8 cellular contexts compared by ENCODE assay signal in the genomic region with DNA sequence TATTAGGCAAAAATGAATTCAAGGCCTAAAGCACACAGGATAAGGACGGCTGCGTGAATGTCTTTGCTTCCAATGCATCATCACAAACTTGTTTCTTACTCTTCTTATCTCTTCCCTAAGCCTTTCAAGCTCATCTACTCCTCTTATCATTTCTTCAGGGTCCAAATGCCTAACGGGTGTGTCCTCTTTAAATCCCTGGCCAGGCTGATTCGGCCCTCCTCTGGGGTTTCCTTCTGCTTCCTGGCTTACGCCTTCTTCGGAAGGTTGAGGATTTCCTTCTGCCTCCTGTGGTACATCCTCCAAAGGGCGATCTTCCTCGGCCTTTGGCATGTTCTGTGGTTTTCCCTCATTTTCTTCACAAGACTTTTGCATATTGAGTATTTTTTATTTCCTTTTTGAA. TPM values are rescaled to one million over a fixed set of nuclear protein-coding genes. Genes with fewer than 3 reads are reported as not detected.
DNase-seq lines count a peak whose midpoint lies in the region; ATAC-seq, FAIRE-seq and TF ChIP-seq lines count a peak whose summit lies in the region.

No MANE protein-coding gene starts in this region.

- H3K4me1 ChIP-seq in BE2C (no peaks in the 10 kb centered on the region), endocrine pancreas (ENCODE audit: control insufficient read depth, insufficient read depth, low read length) (no peaks in the 10 kb centered on the region)

- no peak for TF ChIP-seq POLR2A in GM12891 (IDR thresholded peaks at IDR 0.05; ENCODE audit: low read depth, low read length)

- no peaks in the 10 kb centered on the region for H3K9me3 Mint-ChIP-seq in natural killer cell treated with Interleukin-12 subunit alpha and Interleukin-12 subunit beta and Interleukin-15 and Interleukin-18, amount 100 ng/mL, for 72 hours

- H3K27ac Mint-ChIP-seq in natural killer cell treated with Interleukin-12 subunit alpha and Interleukin-12 subunit beta and Interleukin-15 and Interleukin-18, amount 100 ng/mL, for 72 hours: peak overlapping the region; percentile 94 to 95

- ATAC-seq in natural killer cell treated with Interleukin-12 subunit alpha and Interleukin-12 subunit beta and Interleukin-15 and Interleukin-18, amount 100 ng/mL, for 72 hours: no peak
- ATAC-seq in HG03159 (IDR thresholded peaks at IDR 0.05; ENCODE audit: unreplicated experiment): no peak
- ATAC-seq in GM19452 (IDR thresholded peaks at IDR 0.05; ENCODE audit: unreplicated experiment): no peak

- H3K9me3 ChIP-seq in BE2C (no peaks in the 10 kb centered on the region), endocrine pancreas (ENCODE audit: control insufficient read depth, low read length) (no peaks in the 10 kb centered on the region)

- H3K36me3 ChIP-seq in BE2C: no peaks in the 10 kb centered on the region
- no peaks in the 10 kb centered on the region for H3K36me3 ChIP-seq in endocrine pancreas (ENCODE audit: control insufficient read depth, insufficient read depth, low read length)

- H3K4me3 Mint-ChIP-seq in natural killer cell treated with Interleukin-12 subunit alpha and Interleukin-12 subunit beta and Interleukin-15 and Interleukin-18, amount 100 ng/mL, for 72 hours: peak overlapping the region; percentile 98

- H3K9ac ChIP-seq in endocrine pancreas (ENCODE audit: control insufficient read depth, insufficient read depth, low read length): peak overlapping the region; percentile 13

- H3K4me3 ChIP-seq in BE2C (ENCODE audit: low read depth, low read length) (peak overlapping the region; percentile 79), endocrine pancreas (ENCODE audit: control insufficient read depth, insufficient read depth, low read length) (peak overlapping the region; percentile 64)

- H3K27me3 ChIP-seq in BE2C (no peaks in the 10 kb centered on the region), endocrine pancreas (ENCODE audit: control insufficient read depth, insufficient read depth, low read length) (no peaks in the 10 kb centered on the region)

- TF ChIP-seq CTCF in BE2C (IDR thresholded peaks at IDR 0.05; ENCODE audit: low read depth, low read length): no peak

- FAIRE-seq in GM12891 (lab: Jason Lieb, UNC): no peak

- peaks cover 0 to 4% of the 10 kb centered on the region in 2 donors for H3K27me3 Mint-ChIP-seq in natural killer cell treated with Interleukin-12 subunit alpha and Interleukin-12 subunit beta and Interleukin-15 and Interleukin-18, amount 100 ng/mL, for 72 hours

- no peaks in the 10 kb centered on the region for H3K36me3 Mint-ChIP-seq in natural killer cell treated with Interleukin-12 subunit alpha and Interleukin-12 subunit beta and Interleukin-15 and Interleukin-18, amount 100 ng/mL, for 72 hours

- DNase-seq in BE2C (no peak), OCI-M1 (lab: John Stamatoyannopoulos, UW) (peak; percentile 59), GM12891 (ENCODE audit: insufficient read length, low spot score) (no peak)
- no peak for DNase-seq in natural killer cell treated with Interleukin-12 subunit alpha and Interleukin-12 subunit beta and Interleukin-15 and Interleukin-18, amount 100 ng/mL, for 72 hours (ENCODE audit: low spot score)
- DNase-seq in stimulated activated naive CD4-positive, alpha-beta T cell treated with Interleukin-2 at 50 U/mL for 16 hours (lab: John Stamatoyannopoulos, UW): no peak

- H3K4me1 Mint-ChIP-seq in natural killer cell treated with Interleukin-12 subunit alpha and Interleukin-12 subunit beta and Interleukin-15 and Interleukin-18, amount 100 ng/mL, for 72 hours (ENCODE audit: low read depth in 2 of 2): peaks cover 16 to 18% of the 10 kb centered on the region in 2 donors

TF ChIP-seq in GM12891, 5 proteins besides CTCF, POLR2A, EP300 and RAD21:
- TF ChIP-seq POLR2AphosphoS5 (IDR thresholded peaks at IDR 0.05; ENCODE audit: low read depth, low read length) (no peak), SPI1 (IDR thresholded peaks at IDR 0.05; ENCODE audit: low read depth, low read length) (no peak), PAX5 (IDR thresholded peaks at IDR 0.05; ENCODE audit: insufficient read depth, low read length, severe bottlenecking) (no peak), TAF1 (IDR thresholded peaks at IDR 0.05; ENCODE audit: low read depth, low read length) (no peak), POU2F2 (IDR thresholded peaks at IDR 0.05; ENCODE audit: low read depth, low read length) (no peak)

RNA-seq across cellular contexts. Expression of gene TCEAL8, which starts 1.3 kb away (rescaled TPM):
- 56.4 TPM for polyA plus RNA-seq in BE2C (2012; ENCODE audit: insufficient read depth, insufficient read length, low read depth)
- total RNA-seq in natural killer cell treated with Interleukin-12 subunit alpha and Interleukin-12 subunit beta and Interleukin-15 and Interleukin-18, amount 100 ng/mL, for 72 hours: 10 to 100 TPM; 14.4 to 24.7 TPM
- 45.0 TPM for polyA plus RNA-seq in GM12891 (2012; ENCODE audit: low read depth, missing spikeins)

RNA-seq across cellular contexts. Expression of gene TCEAL5, which starts 22.9 kb away (rescaled TPM):
- polyA plus RNA-seq in BE2C (2012; ENCODE audit: insufficient read depth, insufficient read length, low read depth): 0.77 TPM
- total RNA-seq in natural killer cell treated with Interleukin-12 subunit alpha and Interleukin-12 subunit beta and Interleukin-15 and Interleukin-18, amount 100 ng/mL, for 72 hours: not detected
- not detected for polyA plus RNA-seq in GM12891 (2012; ENCODE audit: low read depth, missing spikeins)

RNA-seq across cellular contexts. Expression of gene BEX4, which starts 38.7 kb away (rescaled TPM):
- 78.5 TPM for polyA plus RNA-seq in BE2C (2012; ENCODE audit: insufficient read depth, insufficient read length, low read depth)
- 10 to 100 TPM in 1 of 2 donors, 1 to 10 TPM in 1; 2.9 to 13.4 TPM for total RNA-seq in natural killer cell treated with Interleukin-12 subunit alpha and Interleukin-12 subunit beta and Interleukin-15 and Interleukin-18, amount 100 ng/mL, for 72 hours
- 30.9 TPM for polyA plus RNA-seq in GM12891 (2012; ENCODE audit: low read depth, missing spikeins)

RNA-seq across cellular contexts. Expression of gene BEX2, which starts 57.2 kb away (rescaled TPM):
- polyA plus RNA-seq in BE2C (2012; ENCODE audit: insufficient read depth, insufficient read length, low read depth): 33.0 TPM
- 1 to 10 TPM; 2.3 to 2.6 TPM for total RNA-seq in natural killer cell treated with Interleukin-12 subunit alpha and Interleukin-12 subunit beta and Interleukin-15 and Interleukin-18, amount 100 ng/mL, for 72 hours
- 14.2 TPM for polyA plus RNA-seq in GM12891 (2012; ENCODE audit: low read depth, missing spikeins)
